16 cellular contexts compared by ENCODE assay signal in genomic region chr11:28250192-28250591, GRCh38.
DNase-seq lines count a peak whose midpoint lies in the region; ATAC-seq and TF ChIP-seq lines count a peak whose summit lies in the region.
"Had no signal": no experiment of that assay in that cellular context is flagged by ENCODE, and none has a peak within 500 bp of the region (broad histone marks: within the 10 kb centered on the region; RNA-seq: fewer than 3 reads in every experiment).

No MANE protein-coding gene starts in this region.

- no peaks in the 10 kb centered on the region for H3K36me3 ChIP-seq in transverse colon
- H3K36me3 ChIP-seq: BE2C had no signal

- ATAC-seq in GM18867 (IDR thresholded peaks at IDR 0.05; ENCODE audit: unreplicated experiment) (peak; percentile 68), GM19397 (IDR thresholded peaks at IDR 0.05; ENCODE audit: unreplicated experiment) (peak; percentile 66), HG03378 (IDR thresholded peaks at IDR 0.05; ENCODE audit: unreplicated experiment) (peak; percentile 47), HG03342 (IDR thresholded peaks at IDR 0.05; ENCODE audit: unreplicated experiment) (no peak)
- ATAC-seq: A549 had no signal

- H3K27me3 ChIP-seq in transverse colon = no peaks in the 10 kb centered on the region
- H3K27me3 ChIP-seq: BE2C had no signal

- TF ChIP-seq CTCF in transverse colon (IDR thresholded peaks at IDR 0.05) = no peak

- H3K27ac ChIP-seq in transverse colon = no peak overlapping the region
- H3K27ac ChIP-seq: A549, C4-2B had no signal

- no peaks in the 10 kb centered on the region for H3K4me1 ChIP-seq in transverse colon
- H3K4me1 ChIP-seq: A549, BE2C had no signal

- in situ Hi-C loops in transverse colon (cut with MboI; ENCODE audit: low pct_ligation_motif_present in 1 of 4, low pct_unique_long_range_greater_than_20kb in 1 of 4, low sequenced_read_pairs in 3 of 4) = no loop called here

- TF ChIP-seq EP300 in transverse colon (IDR thresholded peaks at IDR 0.05; ENCODE audit: low read depth) = no peak

- no peak overlapping the region for H3K4me3 ChIP-seq in transverse colon
- H3K4me3 ChIP-seq: A549 had no signal

- H3K9me3 ChIP-seq in transverse colon = peaks cover 3 to 4% of the 10 kb centered on the region in 2 donors
- H3K9me3 ChIP-seq: A549, BE2C had no signal

- DNase-seq in transverse colon = no peak
- DNase-seq in cerebellar nuclear complex (lab: John Stamatoyannopoulos, UW) = no peak
- DNase-seq: BE2C; CD4-positive, alpha-beta memory T cell; DMS79; GOT3; H9; IMR-90; Kasumi-1; KBM-7 had no signal

- intact Hi-C loops in transverse colon (cut with DNase I; ENCODE audit: low total_unique reads) = no loop called here

- no peak for TF ChIP-seq POLR2A in transverse colon (IDR thresholded peaks at IDR 0.05)
